ENCODE assay signal across 8 cellular contexts in genomic region chr7:31744294-31744874, GRCh38. TPM values are rescaled to one million over a fixed set of nuclear protein-coding genes. Genes with fewer than 3 reads are reported as not detected.
DNase-seq lines count a peak whose midpoint lies in the region; ATAC-seq and TF ChIP-seq lines count a peak whose summit lies in the region.

No MANE protein-coding gene starts in this region.

- H3K36me3 ChIP-seq in HCT116 (ENCODE audit: control insufficient read depth in 1 of 2, insufficient read depth in 2 of 2, low read length in 2 of 2) (no peaks in the 10 kb centered on the region), MG63 (no peaks in the 10 kb centered on the region; the same call in 1 of the 2 replicates), Peyer's patch (no peaks in the 10 kb centered on the region)

- peaks cover 2% of the 10 kb centered on the region for H3K27me3 Mint-ChIP-seq in activated T-cell treated with anti-CD3 and anti-CD28 coated beads, Interleukin-2, amount 50 U/mL, for 24 hours

- peak; percentile 80 for ATAC-seq in HCT116
- ATAC-seq in left lobe of liver, result peak; percentile 95

- DNase-seq in activated T-cell treated with anti-CD3 and anti-CD28 coated beads, Interleukin-2, amount 50 U/mL, for 48 hours, result peak; percentile 55 to 59
- DNase-seq in activated T-cell treated with anti-CD3 and anti-CD28 coated beads, Interleukin-2, amount 50 U/mL, for 24 hours, result no peak
- peak; percentile 53 for DNase-seq in HCT116 (ENCODE audit: low read depth, low spot score)
- DNase-seq in MG63, result peak; percentile 53
- DNase-seq in Peyer's patch, result peak; percentile 23 to 88 (median 63)
- peak; percentile 83 for DNase-seq in cerebellar cortex (ENCODE audit: low spot score)
- DNase-seq in left lobe of liver (ENCODE audit: low spot score), result peak; percentile 50
- peak; percentile 9 for DNase-seq in stimulated activated CD8-positive, alpha-beta memory T cell treated with anti-CD3 and anti-CD28 coated beads, Interleukin-7, amount 100 ng/mL, for 24 hours (ENCODE audit: low read depth)

- no peaks in the 10 kb centered on the region for H3K36me3 Mint-ChIP-seq in activated T-cell treated with anti-CD3 and anti-CD28 coated beads, Interleukin-2, amount 50 U/mL, for 24 hours (ENCODE audit: low read depth)

- no peak overlapping the region for H3K9ac ChIP-seq in HCT116 (ENCODE audit: low read length)

- H3K4me1 ChIP-seq in HCT116 (ENCODE audit: control insufficient read depth in 1 of 2, insufficient read depth in 2 of 2, low read length in 2 of 2), result no peaks in the 10 kb centered on the region
- no peaks in the 10 kb centered on the region for H3K4me1 ChIP-seq in Peyer's patch

- CTCF ChIA-PET in HCT116 (lab: Charles Lee), result interaction anchor here (0.6 to 1.5 kb wide), 6 partner anchors 419 to 610 kb away, joined by 4 to 18 read pairs (median 5); no protein-coding TSS in a partner anchor

- no peaks in the 10 kb centered on the region for H3K4me1 Mint-ChIP-seq in activated T-cell treated with anti-CD3 and anti-CD28 coated beads, Interleukin-2, amount 50 U/mL, for 24 hours (ENCODE audit: low read depth)

- RAD21 ChIA-PET in HCT116 (lab: Charles Lee; ENCODE audit: low non-redundant PET in 1 of 2, low total read pairs in 2 of 2, uncharacterized antibody in 2 of 2, unreplicated experiment in 2 of 2), result interaction anchor here in 1 of 2 experiments (1.0 kb wide), 1 partner anchor 460 kb away, joined by 4 read pairs; no protein-coding TSS in a partner anchor

- H3K27ac ChIP-seq in HCT116 (ENCODE audit: low read depth, low read length), result no peak overlapping the region
- no peak overlapping the region for H3K27ac ChIP-seq in Peyer's patch

- TF ChIP-seq CTCF in HCT116 (IDR thresholded peaks at IDR 0.05 in 2 of 3, conservative IDR thresholded peaks at IDR 0.05 in 1 of 3; ENCODE audit: borderline replicate concordance in 1 of 3, insufficient read depth in 1 of 3, low read depth in 2 of 3, low read length in 2 of 3), result peak; percentile 70 to 89 (median 77); a peak in 5 of 6 replicates
- peak in 5 of 6 experiments; percentile 38 to 94 (median 91) for TF ChIP-seq CTCF in Peyer's patch (IDR thresholded peaks at IDR 0.05)

- intact Hi-C loops in HCT116 (cut with micrococcal nuclease), result loop anchor here (1.0 to 5.0 kb wide), 5 partner anchors 318 to 734 kb away; no protein-coding TSS in a partner anchor

- no peaks in the 10 kb centered on the region for H4K20me1 ChIP-seq in HCT116 (ENCODE audit: insufficient read depth)

- peak; percentile 89 for TF ChIP-seq RAD21 in HCT116 (IDR thresholded peaks at IDR 0.05; ENCODE audit: low read depth)

- H3K4me3 Mint-ChIP-seq in activated T-cell treated with anti-CD3 and anti-CD28 coated beads, Interleukin-2, amount 50 U/mL, for 24 hours, result no peak overlapping the region

- H3K27ac Mint-ChIP-seq in activated T-cell treated with anti-CD3 and anti-CD28 coated beads, Interleukin-2, amount 50 U/mL, for 24 hours, result no peak overlapping the region

- no TSS peak for BruUV-seq in HCT116 (replicated peaks; lab: Mats Ljungman, UMichigan)

- H3K4me3 ChIP-seq in HCT116 (replicated peaks in 1 of 2; ENCODE audit: low read depth in 1 of 2, low read length in 2 of 2) (no peak overlapping the region), MG63 (no peak overlapping the region), Peyer's patch (no peak overlapping the region)

- no peaks in the 10 kb centered on the region for H3K9me2 ChIP-seq in HCT116 (ENCODE audit: insufficient read depth)

- H3K27me3 ChIP-seq in HCT116 (ENCODE audit: insufficient read depth, low read length), result peaks cover 32% of the 10 kb centered on the region
- no peaks in the 10 kb centered on the region for H3K27me3 ChIP-seq in MG63
- H3K27me3 ChIP-seq in Peyer's patch, result no peaks in the 10 kb centered on the region

- H2AFZ ChIP-seq in HCT116 (ENCODE audit: low read depth, low read length, poor library complexity, severe bottlenecking), result no peak overlapping the region

- no peaks in the 10 kb centered on the region for H3K9me3 ChIP-seq in HCT116 (ENCODE audit: control insufficient read depth in 1 of 2, insufficient read depth in 1 of 2, low read depth in 1 of 2, low read length in 2 of 2)
- no peaks in the 10 kb centered on the region for H3K9me3 ChIP-seq in MG63
- H3K9me3 ChIP-seq in Peyer's patch, result no peaks in the 10 kb centered on the region

- POLR2A ChIA-PET in HCT116 (lab: Charles Lee), result no interaction called here

- no peaks in the 10 kb centered on the region for H3K79me2 ChIP-seq in HCT116 (ENCODE audit: insufficient read depth, low read length)

- H3K4me2 ChIP-seq in HCT116 (ENCODE audit: low read length), result no peak overlapping the region

- TF ChIP-seq POLR2A in HCT116 (IDR thresholded peaks at IDR 0.05; ENCODE audit: borderline replicate concordance, extremely low read depth, insufficient read depth, insufficient read length) (no peak), Peyer's patch (IDR thresholded peaks at IDR 0.05) (no peak)

- no peaks in the 10 kb centered on the region for H3K9me3 Mint-ChIP-seq in activated T-cell treated with anti-CD3 and anti-CD28 coated beads, Interleukin-2, amount 50 U/mL, for 24 hours

TF ChIP-seq in HCT116, 20 proteins besides CTCF, POLR2A, EP300 and RAD21:
- TF ChIP-seq MAX (IDR thresholded peaks at IDR 0.05) (0 out of 2 replicates have a peak, but pooled peaks have one; percentile 16), FOSL1 (IDR thresholded peaks at IDR 0.05; ENCODE audit: low read depth) (no peak)

RNA-seq across cellular contexts. Expression of gene PPP1R17, which starts 57.4 kb away (rescaled TPM):
- not detected for total RNA-seq in HCT116 (2021; ENCODE audit: unreplicated experiment)
- polyA plus RNA-seq in HCT116 (2012), result not detected in 2 replicates
- not detected in 2 replicates for total RNA-seq in MG63 (2014; rRNA removed; shearing (Covaris generic); ENCODE audit: low replicate concordance)
- total RNA-seq in Peyer's patch, result not detected
- not detected for total RNA-seq in left lobe of liver
